10 cellular contexts compared by ENCODE assay signal in the genomic region with DNA sequence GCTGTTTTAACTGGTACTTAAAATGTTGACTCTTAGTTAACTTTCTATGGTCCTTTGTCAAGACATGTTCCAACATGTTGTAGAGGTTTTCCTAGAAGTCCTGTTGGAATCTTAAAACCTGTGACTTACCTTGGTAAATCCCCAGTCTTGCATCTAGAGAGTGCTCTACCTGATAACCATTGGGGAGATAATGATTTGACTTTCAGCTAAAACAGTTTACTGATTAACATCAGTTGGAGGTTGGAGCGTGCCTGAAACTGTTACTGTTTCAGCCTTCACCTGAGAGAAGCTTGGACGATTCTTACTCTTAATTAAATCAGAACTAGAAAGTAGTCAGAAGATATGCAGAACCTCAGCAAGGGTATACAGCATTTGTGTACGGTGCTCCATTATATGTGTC. TPM values are rescaled to one million over a fixed set of nuclear protein-coding genes. Genes with fewer than 3 reads are reported as not detected.
DNase-seq lines count a peak whose midpoint lies in the region; ATAC-seq lines count a peak whose summit lies in the region.
"Had no signal": no experiment of that assay in that cellular context is flagged by ENCODE, and none has a peak within 500 bp of the region (broad histone marks: within the 10 kb centered on the region; RNA-seq: fewer than 3 reads in every experiment).

No MANE protein-coding gene starts in this region.

- H3K9me3 Mint-ChIP-seq in activated T-cell treated with anti-CD3 and anti-CD28 coated beads, Interleukin-2, amount 50 U/mL, for 24 hours, result peaks cover 9% of the 10 kb centered on the region
- H3K9me3 Mint-ChIP-seq in activated T-helper 17 cell treated with anti-CD3 and anti-CD28 coated beads, Interleukin-2, amount 50 U/mL, for 72 hours, result no peaks in the 10 kb centered on the region

- H3K27ac Mint-ChIP-seq in activated T-cell treated with anti-CD3 and anti-CD28 coated beads, Interleukin-2, amount 50 U/mL, for 24 hours, result peak overlapping the region; percentile 81
- peak overlapping the region; percentile 67 for H3K27ac Mint-ChIP-seq in activated T-helper 17 cell treated with anti-CD3 and anti-CD28 coated beads, Interleukin-2, amount 50 U/mL, for 72 hours

- H3K4me1 Mint-ChIP-seq in activated T-cell treated with anti-CD3 and anti-CD28 coated beads, Interleukin-2, amount 50 U/mL, for 24 hours (ENCODE audit: low read depth), result peaks cover 53% of the 10 kb centered on the region
- peaks cover 28% of the 10 kb centered on the region for H3K4me1 Mint-ChIP-seq in activated T-helper 17 cell treated with anti-CD3 and anti-CD28 coated beads, Interleukin-2, amount 50 U/mL, for 72 hours

- no peaks in the 10 kb centered on the region for H3K27me3 Mint-ChIP-seq in activated T-cell treated with anti-CD3 and anti-CD28 coated beads, Interleukin-2, amount 50 U/mL, for 24 hours
- no peaks in the 10 kb centered on the region for H3K27me3 Mint-ChIP-seq in activated T-helper 17 cell treated with anti-CD3 and anti-CD28 coated beads, Interleukin-2, amount 50 U/mL, for 72 hours

- DNase-seq in activated T-cell treated with anti-CD3 and anti-CD28 coated beads, Interleukin-2, amount 50 U/mL, for 24 hours, result no peak
- DNase-seq in activated T-cell treated with anti-CD3 and anti-CD28 coated beads, Interleukin-2, amount 50 U/mL, for 48 hours, result no peak
- DNase-seq in renal cortical epithelial cell (ENCODE audit: low read depth) (peak; percentile 25), iPS-NIHi7 (ENCODE audit: extremely low spot score) (no peak), NOMO-1 treated with DMSO at 0.1 percent for 48 hours (lab: John Stamatoyannopoulos, UW; ENCODE audit: unreplicated experiment) (no peak), cerebellum (ENCODE audit: low spot score) (no peak)
- DNase-seq: mucosa of descending colon, NCI-H524 had no signal

- ATAC-seq in HG02678 (IDR thresholded peaks at IDR 0.05; ENCODE audit: unreplicated experiment), result peak; percentile 54
- ATAC-seq in activated T-helper 17 cell treated with anti-CD3 and anti-CD28 coated beads, Interleukin-2, amount 50 U/mL, for 72 hours (replicated peaks), result peak; percentile 49
- ATAC-seq: mucosa of descending colon had no signal

- peaks cover 88% of the 10 kb centered on the region for H3K36me3 Mint-ChIP-seq in activated T-cell treated with anti-CD3 and anti-CD28 coated beads, Interleukin-2, amount 50 U/mL, for 24 hours (ENCODE audit: low read depth)
- peaks cover 86% of the 10 kb centered on the region for H3K36me3 Mint-ChIP-seq in activated T-helper 17 cell treated with anti-CD3 and anti-CD28 coated beads, Interleukin-2, amount 50 U/mL, for 72 hours (ENCODE audit: low read depth)

- no peak overlapping the region for H3K4me3 Mint-ChIP-seq in activated T-cell treated with anti-CD3 and anti-CD28 coated beads, Interleukin-2, amount 50 U/mL, for 24 hours
- peak overlapping the region; percentile 46 for H3K4me3 Mint-ChIP-seq in activated T-helper 17 cell treated with anti-CD3 and anti-CD28 coated beads, Interleukin-2, amount 50 U/mL, for 72 hours

RNA-seq across cellular contexts. Expression of a gene that starts 8.8 kb away (rescaled TPM):
- 100 to 1,000 TPM in 1 of 2 donors, 10 to 100 TPM in 1; 71.3 to 130 TPM for total RNA-seq in activated T-helper 17 cell treated with anti-CD3 and anti-CD28 coated beads, Interleukin-2, amount 50 U/mL, for 72 hours
- total RNA-seq in renal cortical epithelial cell (13.7 and 44.5 TPM in 2 replicates), cerebellum (116 TPM)

RNA-seq across cellular contexts. Expression of a gene that starts 30.4 kb away (rescaled TPM):
- 10 to 100 TPM; 31.0 to 67.6 TPM for total RNA-seq in activated T-helper 17 cell treated with anti-CD3 and anti-CD28 coated beads, Interleukin-2, amount 50 U/mL, for 72 hours
- total RNA-seq in renal cortical epithelial cell (1.9 and 9.7 TPM in 2 replicates), cerebellum (32.3 TPM)
